In the genomic region with DNA sequence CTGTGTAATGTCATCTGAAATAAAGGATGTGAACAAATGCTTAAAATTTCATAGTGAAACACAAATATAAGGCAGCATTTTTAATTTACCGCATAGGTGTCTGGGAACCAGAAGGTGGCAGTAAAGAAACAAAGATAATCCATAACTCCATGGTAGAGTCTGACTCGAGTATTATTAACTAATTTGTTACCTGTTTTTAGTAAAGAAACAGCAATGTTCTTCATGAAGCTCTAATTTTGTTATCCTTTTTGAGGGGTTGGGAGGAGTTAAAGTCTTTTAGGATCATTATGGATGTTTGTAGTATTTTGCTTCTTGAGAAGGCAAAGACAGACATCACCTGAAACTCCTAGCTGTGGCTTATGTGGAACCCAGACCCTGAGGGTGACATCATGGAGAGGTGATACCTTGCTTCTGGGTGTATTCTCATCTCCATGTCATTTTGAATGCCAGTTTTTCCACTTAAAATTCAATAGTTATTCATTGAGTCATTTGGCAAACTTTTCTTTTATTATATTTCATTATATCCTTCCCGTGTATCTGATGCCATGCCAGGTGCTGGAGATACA, we compare ENCODE assay signal across 9 cellular contexts.
DNase-seq lines count a peak whose midpoint lies in the region; ATAC-seq and TF ChIP-seq lines count a peak whose summit lies in the region.
"Had no signal": no experiment of that assay in that cellular context is flagged by ENCODE, and none has a peak within 500 bp of the region (broad histone marks: within the 10 kb centered on the region; RNA-seq: fewer than 3 reads in every experiment).

No MANE protein-coding gene starts in this region.

- peak; percentile 74 for ATAC-seq in activated CD4-positive, alpha-beta T cell treated with anti-CD3 and anti-CD28 coated beads for 36 hours
- ATAC-seq in activated naive CD8-positive, alpha-beta T cell treated with anti-CD3 and anti-CD28 coated beads, Interleukin-2, amount 50 U/mL, for 24 hours = peak; percentile 43
- peak; percentile 63 for ATAC-seq in stimulated activated effector memory CD8-positive, alpha-beta T cell treated with anti-CD3 and anti-CD28 coated beads, Interleukin-12 subunit alpha, Interleukin-12 subunit beta, amount 100 ng/mL, for 72 hours
- ATAC-seq in GM19023 (IDR thresholded peaks at IDR 0.05; ENCODE audit: unreplicated experiment) = no peak
- no peak for ATAC-seq in GM19328 (IDR thresholded peaks at IDR 0.05; ENCODE audit: unreplicated experiment)

- H3K27ac Mint-ChIP-seq in activated CD4-positive, alpha-beta T cell treated with anti-CD3 and anti-CD28 coated beads for 36 hours = no peak overlapping the region
- no peak overlapping the region for H3K27ac Mint-ChIP-seq in activated CD4-positive, alpha-beta T cell treated with anti-CD3 and anti-CD28 coated beads, Interleukin-2, amount 10 ng/mL, durations not matched to agents 7 days and 5 days
- H3K27ac Mint-ChIP-seq in activated naive CD8-positive, alpha-beta T cell treated with anti-CD3 and anti-CD28 coated beads, Interleukin-2, amount 50 U/mL, for 24 hours = no peak overlapping the region
- no peak overlapping the region for H3K27ac Mint-ChIP-seq in stimulated activated effector memory CD8-positive, alpha-beta T cell treated with anti-CD3 and anti-CD28 coated beads, Interleukin-12 subunit alpha, Interleukin-12 subunit beta, amount 100 ng/mL, for 72 hours

- H3K9me3 ChIP-seq in left ventricle myocardium inferior (replicated peaks) = no peaks in the 10 kb centered on the region

- peaks cover 34% of the 10 kb centered on the region for H3K36me3 ChIP-seq in left ventricle myocardium inferior

- peaks cover 16% of the 10 kb centered on the region for H3K4me1 ChIP-seq in left ventricle myocardium inferior

- TF ChIP-seq CTCF in left ventricle myocardium inferior (IDR thresholded peaks at IDR 0.05; ENCODE audit: borderline replicate concordance) = peak; percentile 75

- H3K27me3 Mint-ChIP-seq in activated CD4-positive, alpha-beta T cell treated with anti-CD3 and anti-CD28 coated beads for 36 hours = no peaks in the 10 kb centered on the region
- no peaks in the 10 kb centered on the region for H3K27me3 Mint-ChIP-seq in activated CD4-positive, alpha-beta T cell treated with anti-CD3 and anti-CD28 coated beads, Interleukin-2, amount 10 ng/mL, durations not matched to agents 7 days and 5 days
- no peaks in the 10 kb centered on the region for H3K27me3 Mint-ChIP-seq in activated naive CD8-positive, alpha-beta T cell treated with anti-CD3 and anti-CD28 coated beads, Interleukin-2, amount 50 U/mL, for 24 hours

- H3K27me3 ChIP-seq in left ventricle myocardium inferior (ENCODE audit: low read depth) = no peaks in the 10 kb centered on the region

- POLR2A ChIA-PET in activated CD4-positive, alpha-beta T cell treated with anti-CD3 and anti-CD28 coated beads for 36 hours (lab: Charles Lee) = no interaction called here
- POLR2A ChIA-PET in activated CD4-positive, alpha-beta T cell treated with anti-CD3 and anti-CD28 coated beads, Interleukin-2, amount 10 ng/mL, durations not matched to agents 7 days and 5 days (lab: Charles Lee) = no interaction called here

- H3K4me3 ChIP-seq in left ventricle myocardium inferior = no peak overlapping the region

- no peaks in the 10 kb centered on the region for H3K9me3 Mint-ChIP-seq in activated CD4-positive, alpha-beta T cell treated with anti-CD3 and anti-CD28 coated beads for 36 hours (ENCODE audit: low read depth)
- no peaks in the 10 kb centered on the region for H3K9me3 Mint-ChIP-seq in activated CD4-positive, alpha-beta T cell treated with anti-CD3 and anti-CD28 coated beads, Interleukin-2, amount 10 ng/mL, durations not matched to agents 7 days and 5 days
- no peaks in the 10 kb centered on the region for H3K9me3 Mint-ChIP-seq in activated naive CD8-positive, alpha-beta T cell treated with anti-CD3 and anti-CD28 coated beads, Interleukin-2, amount 50 U/mL, for 24 hours
- H3K9me3 Mint-ChIP-seq in stimulated activated effector memory CD8-positive, alpha-beta T cell treated with anti-CD3 and anti-CD28 coated beads, Interleukin-12 subunit alpha, Interleukin-12 subunit beta, amount 100 ng/mL, for 72 hours = no peaks in the 10 kb centered on the region
- H3K9me3 Mint-ChIP-seq: activated T-cell treated with anti-CD3 and anti-CD28 coated beads, Interleukin-2, amount 50 U/mL, for 4 hours had no signal

- H3K36me3 Mint-ChIP-seq in activated CD4-positive, alpha-beta T cell treated with anti-CD3 and anti-CD28 coated beads for 36 hours (ENCODE audit: low read depth) = peaks cover 5% of the 10 kb centered on the region
- H3K36me3 Mint-ChIP-seq in activated CD4-positive, alpha-beta T cell treated with anti-CD3 and anti-CD28 coated beads, Interleukin-2, amount 10 ng/mL, durations not matched to agents 7 days and 5 days (ENCODE audit: low read depth) = peaks cover 8% of the 10 kb centered on the region
- peaks cover 7% of the 10 kb centered on the region for H3K36me3 Mint-ChIP-seq in activated naive CD8-positive, alpha-beta T cell treated with anti-CD3 and anti-CD28 coated beads, Interleukin-2, amount 50 U/mL, for 24 hours (ENCODE audit: low read depth)
- H3K36me3 Mint-ChIP-seq in stimulated activated effector memory CD8-positive, alpha-beta T cell treated with anti-CD3 and anti-CD28 coated beads, Interleukin-12 subunit alpha, Interleukin-12 subunit beta, amount 100 ng/mL, for 72 hours = peaks cover 12% of the 10 kb centered on the region

- no peak overlapping the region for H3K27ac ChIP-seq in left ventricle myocardium inferior (replicated peaks)

- DNase-seq in activated CD4-positive, alpha-beta T cell treated with anti-CD3 and anti-CD28 coated beads for 36 hours = no peak
- no peak for DNase-seq in activated CD4-positive, alpha-beta T cell treated with anti-CD3 and anti-CD28 coated beads, Interleukin-2, amount 10 ng/mL, durations not matched to agents 7 days and 5 days
- DNase-seq in NCI-H1417 treated with DMSO at 0.1 percent for 48 hours (lab: John Stamatoyannopoulos, UW) (peak; percentile 31), left ventricle myocardium inferior (no peak)
- DNase-seq in activated naive CD8-positive, alpha-beta T cell treated with anti-CD3 and anti-CD28 coated beads, Interleukin-2, amount 50 U/mL, for 24 hours = no peak
- DNase-seq in stimulated activated effector memory CD8-positive, alpha-beta T cell treated with anti-CD3 and anti-CD28 coated beads, Interleukin-12 subunit alpha, Interleukin-12 subunit beta, amount 100 ng/mL, for 72 hours (ENCODE audit: low spot score in 2 of 2) = peak in 1 of 2 donors; percentile 46
- DNase-seq: activated T-cell treated with anti-CD3 and anti-CD28 coated beads, Interleukin-2, amount 50 U/mL, for 4 hours had no signal

- intact Hi-C loops in activated CD4-positive, alpha-beta T cell treated with anti-CD3 and anti-CD28 coated beads for 36 hours (cut with DNase I, micrococcal nuclease) = loop anchor here (1.0 to 5.0 kb wide), 6 partner anchors 56 to 876 kb away; a partner anchor contains a TSS
- intact Hi-C loops in left ventricle myocardium inferior (cut with micrococcal nuclease) = loop anchor here (10.0 kb wide), 1 partner anchor 354 kb away; no protein-coding TSS in a partner anchor

- no peak overlapping the region for H3K4me3 Mint-ChIP-seq in activated CD4-positive, alpha-beta T cell treated with anti-CD3 and anti-CD28 coated beads for 36 hours
- no peak overlapping the region for H3K4me3 Mint-ChIP-seq in activated CD4-positive, alpha-beta T cell treated with anti-CD3 and anti-CD28 coated beads, Interleukin-2, amount 10 ng/mL, durations not matched to agents 7 days and 5 days
- no peak overlapping the region for H3K4me3 Mint-ChIP-seq in activated naive CD8-positive, alpha-beta T cell treated with anti-CD3 and anti-CD28 coated beads, Interleukin-2, amount 50 U/mL, for 24 hours
- H3K4me3 Mint-ChIP-seq in stimulated activated effector memory CD8-positive, alpha-beta T cell treated with anti-CD3 and anti-CD28 coated beads, Interleukin-12 subunit alpha, Interleukin-12 subunit beta, amount 100 ng/mL, for 72 hours = no peak overlapping the region
- H3K4me3 Mint-ChIP-seq: activated T-cell treated with anti-CD3 and anti-CD28 coated beads, Interleukin-2, amount 50 U/mL, for 4 hours had no signal

- H3K4me1 Mint-ChIP-seq in activated CD4-positive, alpha-beta T cell treated with anti-CD3 and anti-CD28 coated beads for 36 hours = no peaks in the 10 kb centered on the region
- peaks cover 12% of the 10 kb centered on the region for H3K4me1 Mint-ChIP-seq in activated CD4-positive, alpha-beta T cell treated with anti-CD3 and anti-CD28 coated beads, Interleukin-2, amount 10 ng/mL, durations not matched to agents 7 days and 5 days
- H3K4me1 Mint-ChIP-seq in activated naive CD8-positive, alpha-beta T cell treated with anti-CD3 and anti-CD28 coated beads, Interleukin-2, amount 50 U/mL, for 24 hours = peaks cover 2% of the 10 kb centered on the region
- peaks cover 30% of the 10 kb centered on the region for H3K4me1 Mint-ChIP-seq in stimulated activated effector memory CD8-positive, alpha-beta T cell treated with anti-CD3 and anti-CD28 coated beads, Interleukin-12 subunit alpha, Interleukin-12 subunit beta, amount 100 ng/mL, for 72 hours

- CTCF ChIA-PET in activated CD4-positive, alpha-beta T cell treated with anti-CD3 and anti-CD28 coated beads for 36 hours (lab: Charles Lee) = interaction anchor here (0.6 to 2.1 kb wide), 17 partner anchors 11 to 585 kb away, joined by 3 to 12 read pairs (median 4); no protein-coding TSS in a partner anchor
- CTCF ChIA-PET in activated CD4-positive, alpha-beta T cell treated with anti-CD3 and anti-CD28 coated beads, Interleukin-2, amount 10 ng/mL, durations not matched to agents 7 days and 5 days (lab: Charles Lee) = interaction anchor here (0.6 to 1.6 kb wide), 6 partner anchors 8 to 70 kb away, joined by 3 to 5 read pairs (median 4); no protein-coding TSS in a partner anchor

Comparison
In these comparisons a context has a peak if more than half of its experiments do, and no peak if none do; other contexts are left out.
1. ATAC-seq: peak in activated CD4-positive, alpha-beta T cell treated with anti-CD3 and anti-CD28 coated beads for 36 hours (single experiment), activated naive CD8-positive, alpha-beta T cell treated with anti-CD3 and anti-CD28 coated beads, Interleukin-2, amount 50 U/mL, for 24 hours (single experiment) and stimulated activated effector memory CD8-positive, alpha-beta T cell treated with anti-CD3 and anti-CD28 coated beads, Interleukin-12 subunit alpha, Interleukin-12 subunit beta, amount 100 ng/mL, for 72 hours (single experiment); none in GM19023 (single experiment) and GM19328 (single experiment).